ENCODE assay signal across 8 cellular contexts in genomic region chr2:84631047-84631446, GRCh38.
DNase-seq lines count a peak whose midpoint lies in the region; ATAC-seq and TF ChIP-seq lines count a peak whose summit lies in the region.

No MANE protein-coding gene starts in this region.

- peak; percentile 74 for ATAC-seq in activated CD4-positive, alpha-beta T cell treated with anti-CD3 and anti-CD28 coated beads for 36 hours
- ATAC-seq in HG02870 (IDR thresholded peaks at IDR 0.05; ENCODE audit: unreplicated experiment) (peak; percentile 63), HG02763 (IDR thresholded peaks at IDR 0.05; ENCODE audit: unreplicated experiment) (no peak)

- H3K4me3 ChIP-seq in fibroblast of mammary gland (ENCODE audit: control insufficient read depth, low read depth, low read length) = no peak overlapping the region

- no peak overlapping the region for H3K27ac Mint-ChIP-seq in activated CD4-positive, alpha-beta T cell treated with anti-CD3 and anti-CD28 coated beads for 36 hours
- no peak overlapping the region for H3K27ac Mint-ChIP-seq in progenitor cell of endocrine pancreas

- CTCF ChIA-PET in activated CD4-positive, alpha-beta T cell treated with anti-CD3 and anti-CD28 coated beads for 36 hours (lab: Charles Lee) = interaction anchor here (0.6 to 1.6 kb wide), 10 partner anchors 8 to 295 kb away, joined by 3 to 5 read pairs (median 3); no protein-coding TSS in a partner anchor

- intact Hi-C loops in activated CD4-positive, alpha-beta T cell treated with anti-CD3 and anti-CD28 coated beads for 36 hours (cut with DNase I, micrococcal nuclease) = loop anchor here (1.0 to 5.0 kb wide), 3 partner anchors 136 to 296 kb away; no protein-coding TSS in a partner anchor

- H3K36me3 Mint-ChIP-seq in activated CD4-positive, alpha-beta T cell treated with anti-CD3 and anti-CD28 coated beads for 36 hours (ENCODE audit: low read depth) = no peaks in the 10 kb centered on the region
- no peaks in the 10 kb centered on the region for H3K36me3 Mint-ChIP-seq in progenitor cell of endocrine pancreas (ENCODE audit: insufficient read depth)

- POLR2A ChIA-PET in activated CD4-positive, alpha-beta T cell treated with anti-CD3 and anti-CD28 coated beads for 36 hours (lab: Charles Lee) = no interaction called here

- DNase-seq in activated CD4-positive, alpha-beta T cell treated with anti-CD3 and anti-CD28 coated beads for 36 hours = no peak
- DNase-seq in activated CD4-positive, alpha-beta T cell treated with anti-CD3 and anti-CD28 coated beads for 1 hour = no peak
- peak; percentile 3 for DNase-seq in SHP77 treated with DMSO at 0.1 percent for 48 hours (lab: John Stamatoyannopoulos, UW)
- DNase-seq in fibroblast of mammary gland (ENCODE audit: low read depth) = peak; percentile 52
- DNase-seq in progenitor cell of endocrine pancreas (ENCODE audit: low spot score, unreplicated experiment) = no peak
- DNase-seq in T-helper 1 cell = no peak

- no peaks in the 10 kb centered on the region for H3K27me3 Mint-ChIP-seq in activated CD4-positive, alpha-beta T cell treated with anti-CD3 and anti-CD28 coated beads for 36 hours
- H3K27me3 Mint-ChIP-seq in progenitor cell of endocrine pancreas = no peaks in the 10 kb centered on the region

- no peak overlapping the region for H3K4me3 Mint-ChIP-seq in activated CD4-positive, alpha-beta T cell treated with anti-CD3 and anti-CD28 coated beads for 36 hours
- H3K4me3 Mint-ChIP-seq in progenitor cell of endocrine pancreas (ENCODE audit: low read depth) = no peak overlapping the region

- peak; percentile 65 for TF ChIP-seq CTCF in fibroblast of mammary gland (conservative IDR thresholded peaks at IDR 0.05; ENCODE audit: control insufficient read depth, insufficient read depth, low read depth, low read length)
- TF ChIP-seq CTCF in progenitor cell of endocrine pancreas (IDR thresholded peaks at IDR 0.05; ENCODE audit: unreplicated experiment) = peak; percentile 66

- H3K4me1 Mint-ChIP-seq in activated CD4-positive, alpha-beta T cell treated with anti-CD3 and anti-CD28 coated beads for 36 hours = peaks cover 16% of the 10 kb centered on the region
- peaks cover 10% of the 10 kb centered on the region for H3K4me1 Mint-ChIP-seq in progenitor cell of endocrine pancreas (ENCODE audit: low read depth)

- no peaks in the 10 kb centered on the region for H3K9me3 Mint-ChIP-seq in activated CD4-positive, alpha-beta T cell treated with anti-CD3 and anti-CD28 coated beads for 36 hours (ENCODE audit: low read depth)
- H3K9me3 Mint-ChIP-seq in progenitor cell of endocrine pancreas (ENCODE audit: low read depth) = no peaks in the 10 kb centered on the region

Comparison
In these comparisons a context has a peak if more than half of its experiments do, and no peak if none do; other contexts are left out.
1. DNase-seq: peak in SHP77 treated with DMSO at 0.1 percent for 48 hours (single experiment) and fibroblast of mammary gland (single experiment); none in activated CD4-positive, alpha-beta T cell treated with anti-CD3 and anti-CD28 coated beads for 36 hours (single experiment), activated CD4-positive, alpha-beta T cell treated with anti-CD3 and anti-CD28 coated beads for 1 hour (single experiment), progenitor cell of endocrine pancreas (single experiment) and T-helper 1 cell (0 of 5).